Comparison of ENCODE assay signal across 14 cellular contexts in genomic region chr20:48384147-48384818, GRCh38.
DNase-seq lines count a peak whose midpoint lies in the region; ATAC-seq, FAIRE-seq and TF ChIP-seq lines count a peak whose summit lies in the region.
"Had no signal": no experiment of that assay in that cellular context is flagged by ENCODE, and none has a peak within 500 bp of the region (broad histone marks: within the 10 kb centered on the region; RNA-seq: fewer than 3 reads in every experiment).

No MANE protein-coding gene starts in this region.

- no peak overlapping the region for H3K27ac ChIP-seq in H1 (ENCODE audit: low read depth, low read length)
- H3K27ac ChIP-seq in aorta (ENCODE audit: low read depth in 1 of 2, low read length in 2 of 2), result no peak overlapping the region
- H3K27ac ChIP-seq: KMS-11, prostate gland had no signal

- H3K23me2 ChIP-seq in H1 (ENCODE audit: low read depth, low read length), result peaks cover 6% of the 10 kb centered on the region; the same call in 1 of the 2 replicates

- peak overlapping the region; percentile 24; the same call in 1 of the 2 replicates for H2AFZ ChIP-seq in H1 (ENCODE audit: low read length)

- H3K36me3 ChIP-seq in H1 (ENCODE audit: control insufficient read depth in 2 of 4, insufficient read depth in 4 of 4, low read length in 3 of 4) (no peaks in the 10 kb centered on the region), aorta (ENCODE audit: control insufficient read depth in 1 of 2, insufficient read depth in 2 of 2, low read length in 1 of 2) (no peaks in the 10 kb centered on the region)
- H3K36me3 ChIP-seq: prostate gland had no signal

- ATAC-seq in aorta (ENCODE audit: low FRiP score) (peak; percentile 7), GM21723 (IDR thresholded peaks at IDR 0.05; ENCODE audit: unreplicated experiment) (no peak), GM21619 (IDR thresholded peaks at IDR 0.05; ENCODE audit: unreplicated experiment) (no peak)
- ATAC-seq: T-helper 17 cell had no signal

- peaks cover 0 to 3% of the 10 kb centered on the region in 2 experiments for H4K20me1 ChIP-seq in H1 (replicated peaks in 1 of 2; ENCODE audit: control insufficient read depth in 1 of 2, insufficient read depth in 2 of 2, low read length in 2 of 2)

- no peak for TF ChIP-seq EP300 in H1 (IDR thresholded peaks at IDR 0.05; ENCODE audit: borderline replicate concordance in 1 of 2, low read depth in 2 of 2, low read length in 2 of 2)

- CTCF ChIA-PET in H1 (lab: Charles Lee; ENCODE audit: partially characterized antibody), result interaction anchor here (0.7 to 2.7 kb wide), 5 partner anchors 11 to 236 kb away, joined by 3 to 10 read pairs (median 4); no protein-coding TSS in a partner anchor

- H4K8ac ChIP-seq in H1 (ENCODE audit: extremely low read depth, insufficient read depth, low read length), result peak overlapping the region; percentile 72

- no peak for TF ChIP-seq RAD21 in H1 (IDR thresholded peaks at IDR 0.05 in 1 of 2, conservative IDR thresholded peaks at IDR 0.05 in 1 of 2; ENCODE audit: low read depth in 2 of 2, low read length in 2 of 2)

- no peak overlapping the region for H3K4ac ChIP-seq in H1 (replicated peaks; ENCODE audit: insufficient read length, low read depth, low read length)

- H3K23ac ChIP-seq in H1 (ENCODE audit: insufficient read length), result no peak overlapping the region

- H4K91ac ChIP-seq in H1 (replicated peaks; ENCODE audit: insufficient read length, low read length), result no peak overlapping the region

- no peak overlapping the region for H2BK15ac ChIP-seq in H1 (ENCODE audit: low read length)

- 90% methylated on average over 21 of the region's 26 CpGs; no CpG with 5 or more reads in 1 of the 2 experiments for WGBS in H1 (ENCODE audit: extremely low coverage in 1 of 2, insufficient coverage in 1 of 2, insufficient read length in 1 of 2, insufficient replicate concordance in 2 of 2, low coverage in 1 of 2, low lambda C conversion rate in 2 of 2, missing lambda C conversion rate in 1 of 2), 2 experiments
- 68 to 75% methylated on average over 26 of the region's 26 CpGs for WGBS in aorta, 2 donors

- peak; percentile 36 for DNase-seq in stimulated activated CD4-positive, alpha-beta T cell treated with anti-CD3 and anti-CD28 coated beads, Interleukin-15, amount 100 ng/mL, for 24 hours
- DNase-seq in stimulated activated CD4-positive, alpha-beta T cell treated with anti-CD3 and anti-CD28 coated beads, Interleukin-1b, Interleukin-23, amount 100 ng/mL, for 48 hours, result no peak
- peak; percentile 71 for DNase-seq in HuH-7.5 (ENCODE audit: low spot score)
- DNase-seq in H1 (ENCODE audit: low read depth in 1 of 2, low spot score in 2 of 2), result peak in 1 of 2 experiments; percentile 92
- DNase-seq in aorta, result no peak
- no peak for DNase-seq in NCI-H82 (lab: John Stamatoyannopoulos, UW)
- DNase-seq: C1 segment of cervical spinal cord, NCI-H2081 treated with DMSO at 0.1 percent for 48 hours, T-helper 17 cell had no signal

- no peak overlapping the region for H3K4me2 ChIP-seq in H1 (ENCODE audit: insufficient read depth in 1 of 2, low read depth in 2 of 2, low read length in 2 of 2)
- H3K4me2 ChIP-seq: KMS-11 had no signal

- intact Hi-C loops in aorta (cut with DNase I), result no loop called here

- FAIRE-seq in H1 (lab: Jason Lieb, UNC), result no peak
- FAIRE-seq: colon had no signal

- H3K4me1 ChIP-seq in H1 (replicated peaks in 1 of 4; ENCODE audit: control insufficient read depth in 3 of 4, insufficient read depth in 4 of 4, low read length in 3 of 4) (peaks cover 0 to 12% (median 0%) of the 10 kb centered on the region in 4 experiments; a peak in 3 of 7 replicates), aorta (ENCODE audit: control insufficient read depth in 1 of 2, insufficient read depth in 2 of 2, low read length in 2 of 2) (no peaks in the 10 kb centered on the region)
- H3K4me1 ChIP-seq: prostate gland had no signal

- no peak overlapping the region for H2BK20ac ChIP-seq in H1 (ENCODE audit: low read length)

- H3K9ac ChIP-seq in H1 (replicated peaks in 1 of 4; ENCODE audit: extremely low read depth in 1 of 4, low read depth in 3 of 4, low read length in 3 of 4), result no peak overlapping the region
- H3K9ac ChIP-seq: KMS-11 had no signal

- no peak overlapping the region for H3K14ac ChIP-seq in H1 (ENCODE audit: insufficient read length)

- no peak overlapping the region for H3K18ac ChIP-seq in H1 (ENCODE audit: extremely low read depth, low read length)

- H3K56ac ChIP-seq in H1 (replicated peaks; ENCODE audit: insufficient read length, low read depth, low read length), result no peak overlapping the region

- no peaks in the 10 kb centered on the region for H3K27me3 ChIP-seq in H1 (replicated peaks in 1 of 4; ENCODE audit: control insufficient read depth in 3 of 4, extremely low read depth in 1 of 4, insufficient read depth in 3 of 4, low read length in 3 of 4)
- no peaks in the 10 kb centered on the region for H3K27me3 ChIP-seq in aorta (ENCODE audit: control insufficient read depth in 1 of 2, insufficient read depth in 2 of 2, low read length in 1 of 2)

- H3K79me1 ChIP-seq in H1 (ENCODE audit: low read depth, low read length), result no peaks in the 10 kb centered on the region

- POLR2A ChIA-PET in H1 (lab: Charles Lee; ENCODE audit: partially characterized antibody), result no interaction called here

- no peak overlapping the region for H2BK12ac ChIP-seq in H1 (ENCODE audit: low read depth, low read length)

- H2BK5ac ChIP-seq in H1 (ENCODE audit: low read depth, low read length), result no peak overlapping the region

- no peak overlapping the region for H2AK5ac ChIP-seq in H1 (ENCODE audit: low read depth, low read length)

- no peak for TF ChIP-seq POLR2A in H1 (IDR thresholded peaks at IDR 0.05; ENCODE audit: control extremely low read depth in 1 of 2, low read depth in 2 of 2, low read length in 2 of 2)

- TF ChIP-seq CTCF in H1 (IDR thresholded peaks at IDR 0.05; ENCODE audit: control extremely low read depth in 1 of 3, insufficient read depth in 1 of 3, low read depth in 1 of 3, low read length in 3 of 3), result no peak

- H3K9me3 ChIP-seq in H1 (ENCODE audit: insufficient read depth in 2 of 2, low read depth in 1 of 2, low read length in 1 of 2) (no peaks in the 10 kb centered on the region), aorta (ENCODE audit: control insufficient read depth, low read length) (no peaks in the 10 kb centered on the region)
- H3K9me3 ChIP-seq: prostate gland had no signal

- no peaks in the 10 kb centered on the region for H3K79me2 ChIP-seq in H1 (ENCODE audit: control insufficient read depth in 1 of 2, insufficient read depth in 2 of 2, low read length in 2 of 2)

- H3K4me3 ChIP-seq in H1 (ENCODE audit: extremely low read depth in 1 of 4, insufficient read depth in 2 of 4, low read depth in 3 of 4, low read length in 4 of 4) (no peak overlapping the region), aorta (ENCODE audit: low read length in 2 of 2) (no peak overlapping the region)
- H3K4me3 ChIP-seq: prostate gland had no signal

- no peak overlapping the region for H4K5ac ChIP-seq in H1 (ENCODE audit: insufficient read length, low read depth, low read length)

- H2BK120ac ChIP-seq in H1 (replicated peaks; ENCODE audit: low read depth, low read length), result no peak overlapping the region

TF ChIP-seq in H1, 55 proteins besides CTCF, POLR2A, EP300 and RAD21:
- no peak for TF ChIP-seq ZNF274 (IDR thresholded peaks at IDR 0.05; ENCODE audit: borderline replicate concordance, extremely low read depth, low read length)
- no peak for TF ChIP-seq CBX8 (IDR thresholded peaks at IDR 0.05; ENCODE audit: borderline replicate concordance, low read depth, low read length)
- no peak for TF ChIP-seq E2F6 (IDR thresholded peaks at IDR 0.05)
- no peak for TF ChIP-seq NRF1 (IDR thresholded peaks at IDR 0.05; ENCODE audit: low read depth, low read length)
- TF ChIP-seq YY1 (IDR thresholded peaks at IDR 0.05; ENCODE audit: low read depth, low read length), result no peak
- no peak for TF ChIP-seq PHF8 (conservative IDR thresholded peaks at IDR 0.05; ENCODE audit: low read depth, low read length)
- no peak for TF ChIP-seq FOSL1 (IDR thresholded peaks at IDR 0.05; ENCODE audit: insufficient read depth, low read depth, low read length)
- no peak for TF ChIP-seq BRCA1 (IDR thresholded peaks at IDR 0.05; ENCODE audit: low read depth, low read length)

Comparison
In these comparisons a context has a peak if more than half of its experiments do, and no peak if none do; other contexts are left out.
1. DNase-seq: peak in stimulated activated CD4-positive, alpha-beta T cell treated with anti-CD3 and anti-CD28 coated beads, Interleukin-15, amount 100 ng/mL, for 24 hours (single experiment) and HuH-7.5 (single experiment); none in stimulated activated CD4-positive, alpha-beta T cell treated with anti-CD3 and anti-CD28 coated beads, Interleukin-1b, Interleukin-23, amount 100 ng/mL, for 48 hours (single experiment), aorta (0 of 2) and NCI-H82 (single experiment).